ENCODE assay signal across 12 cellular contexts in the genomic region with DNA sequence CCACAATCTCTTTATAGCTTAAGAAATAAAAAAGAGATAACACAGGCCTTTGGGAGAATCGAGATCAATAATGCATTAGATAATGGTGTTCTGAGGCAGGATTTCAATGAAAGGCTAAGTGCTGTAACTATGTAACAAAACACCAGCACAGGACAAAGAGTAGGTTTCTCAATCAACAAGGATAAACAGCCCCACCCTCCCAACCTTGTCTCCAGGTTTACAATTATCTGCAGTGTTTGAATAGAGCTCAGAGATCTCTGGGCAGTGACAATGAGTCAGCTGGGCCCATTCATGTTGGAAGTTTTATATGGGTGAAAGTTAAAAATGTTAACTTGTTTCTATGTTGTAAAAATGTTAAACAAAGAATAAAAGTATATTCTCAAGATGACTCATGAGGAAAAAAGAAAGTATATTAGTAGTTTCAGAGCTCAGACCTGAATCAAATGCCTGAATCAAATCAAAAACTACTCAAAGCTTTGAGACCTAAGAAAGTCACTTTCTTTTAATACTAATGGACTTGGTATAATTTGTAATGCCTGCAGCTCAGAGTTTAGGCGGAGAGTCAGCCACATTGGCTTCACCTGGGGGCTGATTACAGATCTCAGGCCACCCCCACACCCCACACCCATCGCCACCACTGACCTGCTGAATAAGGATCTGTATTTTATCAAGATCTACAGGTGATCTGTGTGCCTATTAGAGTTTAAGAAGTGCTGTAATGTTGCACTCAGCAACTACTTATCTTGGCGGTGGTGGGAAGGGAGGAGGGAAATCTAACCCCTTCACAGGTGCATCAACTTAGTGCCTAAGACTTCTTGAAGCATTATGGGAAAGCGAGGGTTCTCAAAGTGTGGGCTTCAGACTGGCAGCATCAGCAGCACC. TPM values are rescaled to one million over a fixed set of nuclear protein-coding genes. Genes with fewer than 3 reads are reported as not detected.
A peak's percentile ranks its signal among the peaks of the same experiment; 100 is the strongest.
DNase-seq lines count a peak whose midpoint lies in the region; ATAC-seq, FAIRE-seq and TF ChIP-seq lines count a peak whose summit lies in the region.
"Had no signal": no experiment of that assay in that cellular context is flagged by ENCODE, and none has a peak within 500 bp of the region (broad histone marks: within the 10 kb centered on the region; RNA-seq: fewer than 3 reads in every experiment).

No MANE protein-coding gene starts in this region.

- H3K36me3 Mint-ChIP-seq in HFFc6 (ENCODE audit: low read depth), result no peaks in the 10 kb centered on the region
- H3K36me3 Mint-ChIP-seq in CD4-positive, alpha-beta memory T cell, result no peaks in the 10 kb centered on the region
- H3K36me3 Mint-ChIP-seq: brain had no signal

- H3K36me3 ChIP-seq in CD4-positive, alpha-beta memory T cell (ENCODE audit: insufficient read depth, low read length), result no peaks in the 10 kb centered on the region
- no peaks in the 10 kb centered on the region for H3K36me3 ChIP-seq in psoas muscle (ENCODE audit: insufficient read depth in 1 of 2, low read depth in 1 of 2)

- WGBS in psoas muscle, 3 donors, result 85 to 88% (median 88%) methylated on average over 5 of the region's 5 CpGs

- DNase-seq in AG08395 (ENCODE audit: low spot score) (peak; percentile 26), HFFc6 (peak; percentile 60), RCC 7860 (ENCODE audit: low spot score) (peak; percentile 85), iPS-NIHi11 (ENCODE audit: low spot score) (peak; percentile 10), SW 1271 (lab: John Stamatoyannopoulos, UW) (no peak), psoas muscle (no peak)
- no peak for DNase-seq in CD4-positive, alpha-beta memory T cell
- DNase-seq: activated B cell treated with CpG ODN at 0.5 μM for 24 hours; NCI-H2171; stimulated activated naive CD4-positive, alpha-beta T cell treated with Interleukin-2 at 50 U/mL for 16 hours had no signal

- intact Hi-C loops in CD4-positive, alpha-beta memory T cell (cut with micrococcal nuclease), result no loop called here
- intact Hi-C loops in psoas muscle (cut with DNase I), result loop anchor here in 1 of 2 donors (10.0 kb wide), 2 partner anchors 423 to 653 kb away; no protein-coding TSS in a partner anchor

- no peak for TF ChIP-seq CTCF in HFFc6 (IDR thresholded peaks at IDR 0.05)
- no peak for TF ChIP-seq CTCF in psoas muscle (IDR thresholded peaks at IDR 0.05)

- no peaks in the 10 kb centered on the region for H3K4me1 ChIP-seq in CD4-positive, alpha-beta memory T cell (ENCODE audit: insufficient read depth, low read length)
- H3K4me1 ChIP-seq in psoas muscle, result no peaks in the 10 kb centered on the region

- no peaks in the 10 kb centered on the region for H3K9me3 Mint-ChIP-seq in HFFc6
- no peaks in the 10 kb centered on the region for H3K9me3 Mint-ChIP-seq in CD4-positive, alpha-beta memory T cell
- H3K9me3 Mint-ChIP-seq: activated B cell treated with CpG ODN at 0.5 μM for 24 hours, brain had no signal

- CTCF ChIA-PET in CD4-positive, alpha-beta memory T cell (lab: Charles Lee; ENCODE audit: partially characterized antibody), result interaction anchor here (0.8 to 2.6 kb wide), 4 partner anchors 15 to 761 kb away, joined by 3 to 9 read pairs (median 6); no protein-coding TSS in a partner anchor

- H3K4me3 ChIP-seq in CD4-positive, alpha-beta memory T cell (ENCODE audit: low read length in 2 of 2), result no peak overlapping the region
- H3K4me3 ChIP-seq in psoas muscle, result no peak overlapping the region

- ATAC-seq in GM21390 (IDR thresholded peaks at IDR 0.05; ENCODE audit: unreplicated experiment) (no peak), psoas muscle (no peak)

- POLR2A ChIA-PET in CD4-positive, alpha-beta memory T cell (lab: Charles Lee; ENCODE audit: partially characterized antibody), result no interaction called here

- H3K4me1 Mint-ChIP-seq in HFFc6 (ENCODE audit: low read depth), result peaks cover 42% of the 10 kb centered on the region
- H3K4me1 Mint-ChIP-seq in CD4-positive, alpha-beta memory T cell, result peaks cover 0 to 1% (median 0%) of the 10 kb centered on the region in 4 donors
- H3K4me1 Mint-ChIP-seq: brain had no signal

- peak overlapping the region; percentile 79 for H3K4me3 Mint-ChIP-seq in HFFc6
- H3K4me3 Mint-ChIP-seq in CD4-positive, alpha-beta memory T cell, result no peak overlapping the region
- H3K4me3 Mint-ChIP-seq: activated B cell treated with CpG ODN at 0.5 μM for 24 hours, brain had no signal

- FAIRE-seq in RCC 7860 (lab: Jason Lieb, UNC), result peak; percentile 81

- H3K9me3 ChIP-seq in CD4-positive, alpha-beta memory T cell (ENCODE audit: control insufficient read depth in 1 of 2, low read length in 2 of 2), result no peaks in the 10 kb centered on the region
- no peaks in the 10 kb centered on the region for H3K9me3 ChIP-seq in psoas muscle

- no peaks in the 10 kb centered on the region for H3K27me3 ChIP-seq in CD4-positive, alpha-beta memory T cell (ENCODE audit: insufficient read depth, low read length)
- H3K27me3 ChIP-seq in psoas muscle (ENCODE audit: insufficient read depth in 3 of 3, low read length in 2 of 3), result peaks cover 0 to 29% (median 2%) of the 10 kb centered on the region in 3 donors

- peak overlapping the region; percentile 92 for H3K27ac Mint-ChIP-seq in HFFc6
- no peak overlapping the region for H3K27ac Mint-ChIP-seq in CD4-positive, alpha-beta memory T cell
- H3K27ac Mint-ChIP-seq: activated B cell treated with CpG ODN at 0.5 μM for 24 hours had no signal

- H3K27ac ChIP-seq in CD4-positive, alpha-beta memory T cell (ENCODE audit: low read depth, low read length), result no peak overlapping the region
- H3K27ac ChIP-seq in psoas muscle, result no peak overlapping the region

- H3K27me3 Mint-ChIP-seq in HFFc6 (ENCODE audit: insufficient read depth), result peaks cover 4% of the 10 kb centered on the region; the same call in 1 of the 2 replicates
- peaks cover 28 to 42% of the 10 kb centered on the region in 2 donors for H3K27me3 Mint-ChIP-seq in CD4-positive, alpha-beta memory T cell

RNA-seq across cellular contexts. Expression of gene KRT20, which starts 17.2 kb away (rescaled TPM):
- total RNA-seq in HFFc6 (2021; fragmentation: NEBNext Ultra II Directional; extraction: Animal tissue kit (Norgen Biotek cat#: 25700)), result not detected
- not detected for total RNA-seq in CD4-positive, alpha-beta memory T cell
- not detected for polyA plus RNA-seq in CD4-positive, alpha-beta memory T cell
- under 1 TPM in 1 of 4 donors, not detected in 3; 0.21 TPM for total RNA-seq in psoas muscle
- polyA plus RNA-seq in psoas muscle, result under 1 TPM in 2 of 3 donors, not detected in 1; 0.08 to 0.35 TPM
- total RNA-seq: activated B cell treated with CpG ODN at 0.5 μM for 24 hours had no signal

RNA-seq across cellular contexts. Expression of gene KRT12, which starts 35.2 kb away (rescaled TPM):
- not detected for total RNA-seq in HFFc6 (2021; fragmentation: NEBNext Ultra II Directional; extraction: Animal tissue kit (Norgen Biotek cat#: 25700))
- total RNA-seq in CD4-positive, alpha-beta memory T cell, result not detected
- polyA plus RNA-seq in CD4-positive, alpha-beta memory T cell, result not detected
- not detected for total RNA-seq in psoas muscle
- polyA plus RNA-seq in psoas muscle, result not detected
- total RNA-seq: activated B cell treated with CpG ODN at 0.5 μM for 24 hours had no signal

RNA-seq across cellular contexts. Expression of gene KRT23, which starts 35.2 kb away (rescaled TPM):
- under 1 TPM in 1 of 6 experiments, not detected in 5; 0.14 TPM for total RNA-seq in HFFc6 (2021; fragmentation: NEBNext Ultra II Directional; extraction: Animal tissue kit (Norgen Biotek cat#: 25700))
- not detected for total RNA-seq in CD4-positive, alpha-beta memory T cell
- under 1 TPM in 1 of 2 donors, not detected in 1; 0.15 TPM for polyA plus RNA-seq in CD4-positive, alpha-beta memory T cell
- 1 to 10 TPM in 1 of 4 donors, under 1 TPM in 1, not detected in 2; 0.25 to 1.5 TPM for total RNA-seq in psoas muscle
- polyA plus RNA-seq in psoas muscle, result under 1 TPM in 1 of 3 donors, not detected in 2; 0.03 TPM
- total RNA-seq: activated B cell treated with CpG ODN at 0.5 μM for 24 hours had no signal

Comparison
In these comparisons a context has a peak if more than half of its experiments do, and no peak if none do; other contexts are left out.
1. DNase-seq: peak in AG08395 (single experiment), HFFc6 (single experiment), RCC 7860 (single experiment) and iPS-NIHi11 (single experiment); none in SW 1271 (0 of 2), CD4-positive, alpha-beta memory T cell (0 of 5) and psoas muscle (0 of 2).